18 cellular contexts compared by ENCODE assay signal in genomic region chr1:9927259-9927658, GRCh38.
"Had no signal": no experiment of that assay in that cellular context is flagged by ENCODE, and none has a peak within 500 bp of the region (broad histone marks: within the 10 kb centered on the region; RNA-seq: fewer than 3 reads in every experiment).

No MANE protein-coding gene starts in this region.

- H3K9me3 Mint-ChIP-seq: activated naive CD8-positive, alpha-beta T cell treated with anti-CD3 and anti-CD28 coated beads, Interleukin-2, amount 10 ng/mL, durations not matched to agents 7 days and 5 days; brain; central memory CD8-positive, alpha-beta T cell; immature natural killer cell had no signal

- ATAC-seq: heart left ventricle, left cardiac atrium, lower lobe of right lung had no signal

- DNase-seq: activated CD4-positive, alpha-beta T cell treated with anti-CD3 and anti-CD28 coated beads, Interleukin-2, amount 50 U/mL, for 1 hour; activated naive CD4-positive, alpha-beta T cell; activated naive CD8-positive, alpha-beta T cell treated with anti-CD3 and anti-CD28 coated beads, Interleukin-2, amount 10 ng/mL, durations not matched to agents 7 days and 5 days; cortex of kidney; effector memory CD4-positive, alpha-beta T cell; heart left ventricle; immature natural killer cell; left cardiac atrium; lower lobe of right lung; midbrain; ovary; sigmoid colon; stimulated activated CD4-positive, alpha-beta T cell treated with anti-CD3 and anti-CD28 coated beads, Interleukin-1b, Interleukin-23, amount 100 ng/mL, for 48 hours; stimulated activated naive CD4-positive, alpha-beta T cell; substantia nigra; uterus had no signal

- H3K4me1 Mint-ChIP-seq: central memory CD8-positive, alpha-beta T cell; immature natural killer cell had no signal

- H3K27me3 Mint-ChIP-seq: activated naive CD8-positive, alpha-beta T cell treated with anti-CD3 and anti-CD28 coated beads, Interleukin-2, amount 10 ng/mL, durations not matched to agents 7 days and 5 days; brain; central memory CD8-positive, alpha-beta T cell had no signal

- H3K27ac Mint-ChIP-seq: activated naive CD8-positive, alpha-beta T cell treated with anti-CD3 and anti-CD28 coated beads, Interleukin-2, amount 10 ng/mL, durations not matched to agents 7 days and 5 days had no signal

- H3K4me3 Mint-ChIP-seq: activated naive CD8-positive, alpha-beta T cell treated with anti-CD3 and anti-CD28 coated beads, Interleukin-2, amount 10 ng/mL, durations not matched to agents 7 days and 5 days; brain; central memory CD8-positive, alpha-beta T cell; immature natural killer cell had no signal
